8 cellular contexts compared by ENCODE assay signal in genomic region chr9:33813712-33814641, GRCh38. TPM values are rescaled to one million over a fixed set of nuclear protein-coding genes. Genes with fewer than 3 reads are reported as not detected.
DNase-seq lines count a peak whose midpoint lies in the region; TF ChIP-seq lines count a peak whose summit lies in the region.

No MANE protein-coding gene starts in this region.

- TF ChIP-seq EP300 in ovary (IDR thresholded peaks at IDR 0.05) = no peak

- TF ChIP-seq POLR2A in esophagus squamous epithelium (IDR thresholded peaks at IDR 0.05) (no peak), ovary (IDR thresholded peaks at IDR 0.05) (no peak)

- H3K27ac ChIP-seq in esophagus squamous epithelium (peak overlapping the region; percentile 40 to 100 (median 98)), ovary (no peak overlapping the region)

- H3K27me3 ChIP-seq in esophagus squamous epithelium (no peaks in the 10 kb centered on the region), ovary (no peaks in the 10 kb centered on the region)

- no peaks in the 10 kb centered on the region for H3K36me3 ChIP-seq in esophagus squamous epithelium
- no peaks in the 10 kb centered on the region for H3K36me3 ChIP-seq in ovary

- 49 to 53% methylated on average over 4 to 8 of the region's 8 CpGs for WGBS in esophagus squamous epithelium, 2 donors
- 60 to 62% (median 62%) methylated on average over 8 of the region's 8 CpGs for WGBS in ovary, 3 donors

- intact Hi-C loops in esophagus squamous epithelium (cut with DNase I) = no loop called here
- intact Hi-C loops in ovary (cut with DNase I) = loop anchor here in 3 of 4 donors (5.0 to 10.0 kb wide), 3 partner anchors 38 to 441 kb away; no protein-coding TSS in a partner anchor

- H3K4me3 ChIP-seq in esophagus squamous epithelium = no peak overlapping the region
- no peak overlapping the region for H3K4me3 ChIP-seq in ovary

- TF ChIP-seq CTCF in LNCAP (IDR thresholded peaks at IDR 0.05) (peak; percentile 45), esophagus squamous epithelium (IDR thresholded peaks at IDR 0.05) (peak; percentile 30 to 82 (median 71)), ovary (IDR thresholded peaks at IDR 0.05) (peak; percentile 41 to 77 (median 63))

- DNase-seq in activated CD4-positive, alpha-beta T cell treated with anti-CD3 and anti-CD28 coated beads for 4 hours = peak; percentile 8 to 14
- no peak for DNase-seq in activated CD4-positive, alpha-beta T cell treated with anti-CD3 and anti-CD28 coated beads for 1 hour
- DNase-seq in T1000 (lab: John Stamatoyannopoulos, UW) (peak; percentile 2), esophagus squamous epithelium (lab: John Stamatoyannopoulos, UW) (no peak), ovary (no peak), UCSD-AML1 (lab: John Stamatoyannopoulos, UW; ENCODE audit: unreplicated experiment) (no peak)
- no peak for DNase-seq in activated CD8-positive, alpha-beta memory T cell treated with anti-CD3 and anti-CD28 coated beads for 24 hours

- H3K4me1 ChIP-seq in esophagus squamous epithelium (peaks cover 19 to 43% (median 31%) of the 10 kb centered on the region in 3 donors), ovary (ENCODE audit: insufficient read depth) (peaks cover 4% of the 10 kb centered on the region)

- H3K9me3 ChIP-seq in esophagus squamous epithelium = no peaks in the 10 kb centered on the region
- no peaks in the 10 kb centered on the region for H3K9me3 ChIP-seq in ovary

RNA-seq across cellular contexts. Expression of gene UBE2R2, which starts 3.0 kb away (rescaled TPM):
- total RNA-seq in esophagus squamous epithelium (10 to 100 TPM; 14.3 to 19.1 (median 16.7) TPM), ovary (10 to 100 TPM; 19.6 to 50.1 (median 43.3) TPM)
- polyA plus RNA-seq in ovary = 10 to 100 TPM; 33.6 to 76.0 TPM

RNA-seq across cellular contexts. Expression of gene PRSS3, which starts 18.6 kb away (rescaled TPM):
- total RNA-seq in esophagus squamous epithelium = 100 to 1,000 TPM in 1 of 4 donors, 10 to 100 TPM in 3; 39.5 to 204 (median 56.5) TPM
- 1 to 10 TPM in 2 of 7 donors, not detected in 5; 1.4 to 2.0 TPM for total RNA-seq in ovary
- polyA plus RNA-seq in ovary = not detected

Comparison
In these comparisons a context has a peak if more than half of its experiments do, and no peak if none do; other contexts are left out.
1. DNase-seq: peak in activated CD4-positive, alpha-beta T cell treated with anti-CD3 and anti-CD28 coated beads for 4 hours (2 of 2) and T1000 (single experiment); none in activated CD4-positive, alpha-beta T cell treated with anti-CD3 and anti-CD28 coated beads for 1 hour (single experiment), esophagus squamous epithelium (single experiment), ovary (0 of 5), UCSD-AML1 (single experiment) and activated CD8-positive, alpha-beta memory T cell treated with anti-CD3 and anti-CD28 coated beads for 24 hours (single experiment).
2. H3K27ac ChIP-seq: peak in esophagus squamous epithelium (4 of 4); none in ovary (0 of 2).
3. RNA of gene PRSS3, which starts 18.6 kb away (total RNA-seq): 39.5 to 204 TPM in esophagus squamous epithelium; 1.4 to 2.0 TPM in ovary; every median in the first group is over 10 times any median in the second.
4. Peak in every context shown above with its lines, with median percentiles within 50 percentile points of each other: CTCF ChIP-seq.